Comparison of ENCODE assay signal across 9 cellular contexts in the genomic region with DNA sequence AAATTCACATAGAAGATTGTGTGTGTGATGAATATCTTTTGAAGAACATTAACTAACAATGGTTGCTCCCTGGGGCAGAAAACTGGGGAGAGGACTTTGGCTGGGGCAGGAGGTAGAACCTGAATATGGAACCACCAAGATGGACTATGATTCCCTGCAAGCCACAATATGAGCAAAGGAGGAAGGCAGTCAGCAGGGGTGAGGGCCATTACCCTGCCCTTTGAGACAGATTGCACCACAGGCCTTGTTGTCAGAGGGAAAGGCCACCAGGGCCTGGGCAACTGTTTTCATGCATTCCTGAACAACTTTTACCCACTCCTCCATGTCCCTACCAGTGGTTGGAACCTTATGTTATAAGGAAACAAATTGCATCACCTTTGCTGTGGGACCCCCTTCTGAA.
"Had no signal": no experiment of that assay in that cellular context is flagged by ENCODE, and none has a peak within 500 bp of the region (broad histone marks: within the 10 kb centered on the region; RNA-seq: fewer than 3 reads in every experiment).

No MANE protein-coding gene starts in this region.

- FAIRE-seq: H1, H54, HTR-8/SVneo, K562 had no signal

- H2AFZ ChIP-seq: GM23338 had no signal

- H3K4me3 ChIP-seq: GM23338, K562 had no signal

- ATAC-seq: GM23338, K562 had no signal

- H3K4me2 ChIP-seq: GM23338 had no signal

- DNase-seq: H9, HCEC 1CT, IMR-90, KG1 had no signal
